In the genomic region with DNA sequence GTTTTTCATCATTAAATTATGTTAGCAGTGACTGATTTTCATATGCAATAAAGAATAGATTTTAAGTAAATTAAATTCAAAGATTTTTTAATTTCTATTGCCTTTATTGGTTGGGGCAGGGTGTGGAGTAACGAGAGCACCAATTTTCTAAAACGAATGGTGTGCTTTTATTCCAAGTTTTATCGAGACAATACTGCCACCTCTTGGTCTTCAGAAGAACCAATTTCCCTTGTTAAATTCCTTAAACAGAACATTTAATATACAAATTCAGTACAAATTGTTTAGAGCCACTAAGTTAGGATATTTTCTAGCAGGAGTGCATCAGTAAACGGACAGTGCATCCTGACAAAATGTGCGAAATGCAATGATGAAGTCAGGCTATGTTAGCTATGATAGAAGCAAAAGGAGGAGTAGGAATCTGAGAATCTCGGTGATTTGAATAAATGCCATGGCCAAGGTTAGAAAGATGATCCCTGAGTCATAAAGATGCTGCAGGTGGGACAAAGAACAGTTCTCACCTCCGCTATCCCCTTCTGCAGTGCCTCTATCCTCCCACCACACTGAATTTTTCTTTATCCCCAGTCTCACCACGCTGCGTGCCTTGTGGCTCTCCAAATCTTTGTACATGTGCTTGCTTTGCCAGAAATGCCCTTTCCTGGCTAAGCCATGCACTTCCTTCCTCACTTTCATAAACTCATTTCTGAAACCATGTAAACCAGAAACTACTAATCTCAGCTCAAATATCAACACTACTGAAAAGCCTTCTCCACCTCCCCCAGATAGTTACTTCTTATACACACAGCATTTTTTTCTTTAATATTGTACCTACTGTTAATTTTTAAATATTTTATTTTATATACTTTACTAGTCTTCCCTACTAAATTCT, we compare ENCODE assay signal across 9 cellular contexts. TPM values are rescaled to one million over a fixed set of nuclear protein-coding genes. Genes with fewer than 3 reads are reported as not detected.
DNase-seq lines count a peak whose midpoint lies in the region; ATAC-seq and TF ChIP-seq lines count a peak whose summit lies in the region.
"Had no signal": no experiment of that assay in that cellular context is flagged by ENCODE, and none has a peak within 500 bp of the region (broad histone marks: within the 10 kb centered on the region; RNA-seq: fewer than 3 reads in every experiment).

No MANE protein-coding gene starts in this region.

- in situ Hi-C loops in ACHN (cut with HindIII; ENCODE audit: low pct_ligation_motif_present, low pct_unique_long_range_greater_than_20kb, low sequenced_read_pairs) = no loop called here

- no peaks in the 10 kb centered on the region for H3K27me3 Mint-ChIP-seq in naive B cell
- H3K27me3 Mint-ChIP-seq: activated naive CD8-positive, alpha-beta T cell treated with anti-CD3 and anti-CD28 coated beads, Interleukin-2, amount 10 ng/mL, durations not matched to agents 7 days and 5 days had no signal

- intact Hi-C loops in dorsolateral prefrontal cortex (cut with DNase I) = loop anchor here (2.0 to 10.0 kb wide), 3 partner anchors 200 to 520 kb away; no protein-coding TSS in a partner anchor

- no peaks in the 10 kb centered on the region for H3K4me1 Mint-ChIP-seq in naive B cell

- no peaks in the 10 kb centered on the region for H3K27me3 ChIP-seq in dorsolateral prefrontal cortex

- no peak overlapping the region for H3K4me3 ChIP-seq in dorsolateral prefrontal cortex

- TF ChIP-seq CTCF in GM12872 (IDR thresholded peaks at IDR 0.05; ENCODE audit: insufficient read depth, low read depth, low read length) = peak; percentile 48; the same call in 2 of the 3 replicates
- TF ChIP-seq CTCF in dorsolateral prefrontal cortex (IDR thresholded peaks at IDR 0.05 in 54 of 56, conservative IDR thresholded peaks at IDR 0.05 in 2 of 56; ENCODE audit: low read depth in 1 of 56, partially characterized antibody in 56 of 56) = peak; percentile 55 to 85 (median 74)

- DNase-seq in ACHN = peak; percentile 65
- peak; percentile 15 to 72 for DNase-seq in NCI-H526 (lab: John Stamatoyannopoulos, UW)
- no peak for DNase-seq in dorsolateral prefrontal cortex
- peak; percentile 3 for DNase-seq in naive B cell
- DNase-seq: activated naive CD8-positive, alpha-beta T cell treated with anti-CD3 and anti-CD28 coated beads, Interleukin-2, amount 10 ng/mL, durations not matched to agents 7 days and 5 days had no signal

- peaks cover 0 to 6% (median 0%) of the 10 kb centered on the region in 7 donors for H3K9me3 Mint-ChIP-seq in naive B cell
- H3K9me3 Mint-ChIP-seq: activated naive CD8-positive, alpha-beta T cell treated with anti-CD3 and anti-CD28 coated beads, Interleukin-2, amount 10 ng/mL, durations not matched to agents 7 days and 5 days had no signal

- H3K36me3 Mint-ChIP-seq in naive B cell = no peaks in the 10 kb centered on the region
- H3K36me3 Mint-ChIP-seq: activated naive CD8-positive, alpha-beta T cell treated with anti-CD3 and anti-CD28 coated beads, Interleukin-2, amount 10 ng/mL, durations not matched to agents 7 days and 5 days had no signal

- H3K4me3 Mint-ChIP-seq in naive B cell = no peak overlapping the region
- H3K4me3 Mint-ChIP-seq: activated naive CD8-positive, alpha-beta T cell treated with anti-CD3 and anti-CD28 coated beads, Interleukin-2, amount 10 ng/mL, durations not matched to agents 7 days and 5 days had no signal

- H3K27ac ChIP-seq in dorsolateral prefrontal cortex = peak overlapping the region in 7 of 59 donors; percentile 6 to 49 (median 21)

- ATAC-seq in naive B cell (ENCODE audit: low read depth in 2 of 2) (no peak), GM19035 (IDR thresholded peaks at IDR 0.05; ENCODE audit: unreplicated experiment) (no peak), GM21423 (IDR thresholded peaks at IDR 0.05; ENCODE audit: unreplicated experiment) (no peak), GM18517 (IDR thresholded peaks at IDR 0.05; ENCODE audit: unreplicated experiment) (no peak)

- peak overlapping the region in 1 of 6 donors; percentile 35 for H3K27ac Mint-ChIP-seq in naive B cell
- H3K27ac Mint-ChIP-seq: activated naive CD8-positive, alpha-beta T cell treated with anti-CD3 and anti-CD28 coated beads, Interleukin-2, amount 10 ng/mL, durations not matched to agents 7 days and 5 days had no signal

RNA-seq across cellular contexts. Expression of a gene that starts 31.9 kb away (rescaled TPM):
- total RNA-seq in dorsolateral prefrontal cortex = 10 to 100 TPM in 2 of 120 experiments, 1 to 10 TPM in 118; 2.2 to 11.8 (median 5.8) TPM
- 1 to 10 TPM in 2 of 6 donors, under 1 TPM in 2, not detected in 2; 0.65 to 1.5 (median 1.1) TPM for polyA plus RNA-seq in naive B cell (ENCODE audit: low read depth in 6 of 6)

Comparison
In these comparisons a context has a peak if more than half of its experiments do, and no peak if none do; other contexts are left out.
1. DNase-seq: peak in ACHN (single experiment), NCI-H526 (2 of 2) and naive B cell (single experiment); none in dorsolateral prefrontal cortex (0 of 10).